ENCODE assay signal across 8 cellular contexts in the genomic region with DNA sequence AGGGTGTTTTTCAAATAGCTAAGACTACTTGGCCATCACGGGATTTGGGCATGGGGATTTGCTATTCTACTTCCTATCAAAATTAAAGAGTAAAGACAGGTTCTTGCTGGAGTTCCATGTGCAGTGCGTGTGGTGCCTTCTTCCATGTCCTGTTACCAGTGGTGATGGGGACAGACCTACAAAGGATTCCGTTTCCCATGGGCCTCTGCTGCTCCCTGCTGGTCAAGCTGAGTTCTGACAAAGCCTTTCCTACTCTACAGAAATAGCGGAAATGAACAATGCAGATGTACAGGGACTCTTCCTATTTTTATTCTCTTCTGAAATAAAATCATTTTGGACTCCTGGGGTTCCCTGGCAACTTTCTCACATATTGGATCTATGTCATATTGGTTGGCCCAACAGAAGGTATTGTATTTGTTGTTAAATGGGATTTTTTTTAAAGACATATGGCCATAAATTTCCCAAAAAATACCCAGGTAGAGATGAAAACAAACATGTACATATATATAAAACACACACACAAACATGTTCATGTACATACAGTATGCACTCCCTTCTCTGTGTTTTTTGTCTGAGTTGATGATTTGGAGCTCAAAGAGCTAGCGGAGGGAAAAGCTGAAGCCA.
DNase-seq lines count a peak whose midpoint lies in the region; ATAC-seq lines count a peak whose summit lies in the region.

No MANE protein-coding gene starts in this region.

- ATAC-seq in GM19438 (IDR thresholded peaks at IDR 0.05; ENCODE audit: low read depth, unreplicated experiment) (peak; percentile 93), HG03469 (IDR thresholded peaks at IDR 0.05; ENCODE audit: unreplicated experiment) (peak; percentile 63)

- peak; percentile 94 for DNase-seq in COLO668 (lab: John Stamatoyannopoulos, UW; ENCODE audit: unreplicated experiment)
- peak; percentile 88 for DNase-seq in NCI-H69 (lab: John Stamatoyannopoulos, UW)
- DNase-seq in activated CD4-positive, alpha-beta T cell treated with anti-CD3 and anti-CD28 coated beads, Interleukin-2, amount 50 U/mL, for 4 hours, result peak; percentile 51 to 53
- peak; percentile 82 for DNase-seq in ecto neural progenitor cell (ENCODE audit: low spot score)
- DNase-seq in lung microvascular endothelial cell (ENCODE audit: low read depth in 2 of 2), result peak; percentile 84 to 90
- DNase-seq in stimulated activated CD8-positive, alpha-beta memory T cell treated with anti-CD3 and anti-CD28 coated beads, Interleukin-7, amount 100 ng/mL, for 1 hour (ENCODE audit: low read depth in 2 of 2), result peak; percentile 19 to 23

Comparison
In these comparisons a context has a peak if more than half of its experiments do, and no peak if none do; other contexts are left out.
1. Peak in every context shown above with its lines: DNase-seq and ATAC-seq.
2. DNase-seq: peak in every context shown above with its lines; median percentile 94 in COLO668; 88 in NCI-H69; 87 in lung microvascular endothelial cell; 82 in ecto neural progenitor cell; 52 in activated CD4-positive, alpha-beta T cell treated with anti-CD3 and anti-CD28 coated beads, Interleukin-2, amount 50 U/mL, for 4 hours; 21 in stimulated activated CD8-positive, alpha-beta memory T cell treated with anti-CD3 and anti-CD28 coated beads, Interleukin-7, amount 100 ng/mL, for 1 hour.